Comparison of ENCODE assay signal across 1 cellular context in genomic region chr1:234610582-234611152, GRCh38.
TF ChIP-seq lines count a peak whose summit lies in the region.

No MANE protein-coding gene starts in this region.

TF ChIP-seq in WTC11, 78 proteins besides CTCF, POLR2A, EP300 and RAD21 (continued from another document and continues in another):
- no peak for TF ChIP-seq ZNF281 (CRISPR knock-in tag; IDR thresholded peaks at IDR 0.05)
- no peak for TF ChIP-seq E2F4 (CRISPR knock-in tag; IDR thresholded peaks at IDR 0.05; ENCODE audit: borderline replicate concordance, low read depth)
- TF ChIP-seq NR1H2 (CRISPR knock-in tag; IDR thresholded peaks at IDR 0.05): no peak
- TF ChIP-seq NFYB (CRISPR knock-in tag; conservative IDR thresholded peaks at IDR 0.05; ENCODE audit: low read depth): 0 out of 2 replicates have a peak, but pooled peaks have one; percentile 23
- no peak for TF ChIP-seq ZNF425 (CRISPR knock-in tag; conservative IDR thresholded peaks at IDR 0.05)
- no peak for TF ChIP-seq ZNF138 (CRISPR knock-in tag; conservative IDR thresholded peaks at IDR 0.05)
- TF ChIP-seq PREB (CRISPR knock-in tag; IDR thresholded peaks at IDR 0.05; ENCODE audit: borderline replicate concordance): no peak
- no peak for TF ChIP-seq GABPB1 (CRISPR knock-in tag; IDR thresholded peaks at IDR 0.05)
- no peak for TF ChIP-seq E2F1 (CRISPR knock-in tag; IDR thresholded peaks at IDR 0.05)
- no peak for TF ChIP-seq CDX4 (CRISPR knock-in tag; IDR thresholded peaks at IDR 0.05; ENCODE audit: borderline replicate concordance)
- TF ChIP-seq ESRRA (CRISPR knock-in tag; IDR thresholded peaks at IDR 0.05; ENCODE audit: borderline replicate concordance): no peak; the same call in 1 of the 2 replicates
- TF ChIP-seq IRF2 (CRISPR knock-in tag; IDR thresholded peaks at IDR 0.05; ENCODE audit: borderline replicate concordance, low read depth): no peak
- TF ChIP-seq HMGXB4 (CRISPR knock-in tag; IDR thresholded peaks at IDR 0.05): peak; percentile 63
- peak; percentile 23; the same call in 1 of the 2 replicates for TF ChIP-seq MAX (CRISPR knock-in tag; IDR thresholded peaks at IDR 0.05)
- TF ChIP-seq ATF6 (CRISPR knock-in tag; IDR thresholded peaks at IDR 0.05): no peak
- TF ChIP-seq TCF7 (CRISPR knock-in tag; IDR thresholded peaks at IDR 0.05; ENCODE audit: low read depth): no peak
- TF ChIP-seq ZBTB43 (CRISPR knock-in tag; IDR thresholded peaks at IDR 0.05): no peak
- no peak for TF ChIP-seq ZNF532 (CRISPR knock-in tag; IDR thresholded peaks at IDR 0.05; ENCODE audit: borderline replicate concordance)
- no peak for TF ChIP-seq HMGA2 (CRISPR knock-in tag; IDR thresholded peaks at IDR 0.05)
- TF ChIP-seq JAZF1 (CRISPR knock-in tag; IDR thresholded peaks at IDR 0.05): no peak
- no peak for TF ChIP-seq PRRX2 (CRISPR knock-in tag; IDR thresholded peaks at IDR 0.05)
- TF ChIP-seq MYBL2 (CRISPR knock-in tag; IDR thresholded peaks at IDR 0.05): no peak
- TF ChIP-seq ETV6 (CRISPR knock-in tag; IDR thresholded peaks at IDR 0.05): peak; percentile 89
- no peak for TF ChIP-seq CBFB (CRISPR knock-in tag; IDR thresholded peaks at IDR 0.05; ENCODE audit: low read depth)
- no peak; the same call in 1 of the 2 replicates for TF ChIP-seq ARID4B (CRISPR knock-in tag; IDR thresholded peaks at IDR 0.05; ENCODE audit: borderline replicate concordance)
- TF ChIP-seq ZNF232 (CRISPR knock-in tag; IDR thresholded peaks at IDR 0.05): no peak
- TF ChIP-seq KAT7 (CRISPR knock-in tag; IDR thresholded peaks at IDR 0.05; ENCODE audit: borderline replicate concordance): no peak
